ENCODE assay signal across 23 cellular contexts in genomic region chr7:50362142-50362541, GRCh38. TPM values are rescaled to one million over a fixed set of nuclear protein-coding genes. Genes with fewer than 3 reads are reported as not detected.
DNase-seq lines count a peak whose midpoint lies in the region; ATAC-seq and TF ChIP-seq lines count a peak whose summit lies in the region.
"Had no signal": no experiment of that assay in that cellular context is flagged by ENCODE, and none has a peak within 500 bp of the region (broad histone marks: within the 10 kb centered on the region; RNA-seq: fewer than 3 reads in every experiment).

No MANE protein-coding gene starts in this region.

- H3K9me3 Mint-ChIP-seq in activated CD4-positive, alpha-beta T cell treated with anti-CD3 and anti-CD28 coated beads, Interleukin-2, amount 10 ng/mL, durations not matched to agents 7 days and 5 days: no peaks in the 10 kb centered on the region
- H3K9me3 Mint-ChIP-seq in activated naive CD4-positive, alpha-beta T cell treated with anti-CD3 and anti-CD28 coated beads, Interleukin-2, amount 50 U/mL, for 72 hours: peaks cover 0 to 3% of the 10 kb centered on the region in 2 donors
- H3K9me3 Mint-ChIP-seq: dendritic cell treated with granulocyte-macrophage colony-stimulating factor and Interleukin-4, amounts not matched to agents 40 ng/mL and 50 ng/mL, for 4 days; neural progenitor cell had no signal

- H3K27ac Mint-ChIP-seq in activated CD4-positive, alpha-beta T cell treated with anti-CD3 and anti-CD28 coated beads, Interleukin-2, amount 10 ng/mL, durations not matched to agents 7 days and 5 days: peak overlapping the region; percentile 96
- H3K27ac Mint-ChIP-seq in activated naive CD4-positive, alpha-beta T cell treated with anti-CD3 and anti-CD28 coated beads, Interleukin-2, amount 50 U/mL, for 72 hours: peak overlapping the region; percentile 97 to 98
- H3K27ac Mint-ChIP-seq: brain, neural progenitor cell had no signal

- no peaks in the 10 kb centered on the region; the same call in 1 of the 2 replicates for H3F3A ChIP-seq in Loucy (ENCODE audit: low read depth)

- POLR2A ChIA-PET in activated CD4-positive, alpha-beta T cell treated with anti-CD3 and anti-CD28 coated beads, Interleukin-2, amount 10 ng/mL, durations not matched to agents 7 days and 5 days (lab: Charles Lee): interaction anchor here (0.9 to 1.3 kb wide), 2 partner anchors 10 to 25 kb away, joined by 3 to 4 read pairs; no protein-coding TSS in a partner anchor

- no peaks in the 10 kb centered on the region for H3K9me2 ChIP-seq in Loucy (replicated peaks; ENCODE audit: low read depth, low read length)

- peak overlapping the region; percentile 42 for H3K4me3 ChIP-seq in Loucy (ENCODE audit: low read length, poor library complexity, severe bottlenecking)
- H3K4me3 ChIP-seq in spleen: no peak overlapping the region
- H3K4me3 ChIP-seq: A549, neural progenitor cell, PC-9, SJCRH30, tibial artery had no signal

- H3K4me1 Mint-ChIP-seq in activated CD4-positive, alpha-beta T cell treated with anti-CD3 and anti-CD28 coated beads, Interleukin-2, amount 10 ng/mL, durations not matched to agents 7 days and 5 days: peaks cover 97% of the 10 kb centered on the region
- H3K4me1 Mint-ChIP-seq: brain had no signal

- TF ChIP-seq POLR2A in spleen (IDR thresholded peaks at IDR 0.05): no peak

- peak overlapping the region; percentile 13 for H3K4me3 Mint-ChIP-seq in activated CD4-positive, alpha-beta T cell treated with anti-CD3 and anti-CD28 coated beads, Interleukin-2, amount 10 ng/mL, durations not matched to agents 7 days and 5 days
- H3K4me3 Mint-ChIP-seq: brain; dendritic cell treated with granulocyte-macrophage colony-stimulating factor and Interleukin-4, amounts not matched to agents 40 ng/mL and 50 ng/mL, for 4 days; neural progenitor cell had no signal

- H3K27me3 ChIP-seq in Loucy (ENCODE audit: insufficient read depth, low read length, poor library complexity, severe bottlenecking): no peaks in the 10 kb centered on the region
- H3K27me3 ChIP-seq in spleen (replicated peaks in 1 of 7): no peaks in the 10 kb centered on the region
- H3K27me3 ChIP-seq: neural progenitor cell, tibial artery had no signal

- WGBS in spleen, 5 donors: 72 to 83% (median 80%) methylated on average over 5 of the region's 5 CpGs

- H3K36me3 ChIP-seq in Loucy (ENCODE audit: insufficient read depth, low read length) (peaks cover 64% of the 10 kb centered on the region; the same call in 1 of the 2 replicates), spleen (peaks cover 0 to 99% (median 15%) of the 10 kb centered on the region in 6 donors)
- H3K36me3 ChIP-seq: neural progenitor cell, SJCRH30, tibial artery had no signal

- peak overlapping the region; percentile 58 for H3K9ac ChIP-seq in Loucy (ENCODE audit: low read depth, low read length, poor library complexity, severe bottlenecking)
- H3K9ac ChIP-seq: neural progenitor cell had no signal

- no peak overlapping the region for H2AFZ ChIP-seq in Loucy (ENCODE audit: low read length)
- H2AFZ ChIP-seq: neural progenitor cell, PC-9 had no signal

- peak overlapping the region; percentile 79 for H3K4me2 ChIP-seq in Loucy (ENCODE audit: low read depth, low read length, poor library complexity, severe bottlenecking)
- H3K4me2 ChIP-seq: A549, neural progenitor cell, PC-9 had no signal

- no peaks in the 10 kb centered on the region for H3K27me3 Mint-ChIP-seq in activated CD4-positive, alpha-beta T cell treated with anti-CD3 and anti-CD28 coated beads, Interleukin-2, amount 10 ng/mL, durations not matched to agents 7 days and 5 days
- H3K27me3 Mint-ChIP-seq: dendritic cell treated with granulocyte-macrophage colony-stimulating factor and Interleukin-4, amounts not matched to agents 40 ng/mL and 50 ng/mL, for 4 days had no signal

- H3K27ac ChIP-seq in spleen: peak overlapping the region; percentile 59 to 92 (median 80)
- H3K27ac ChIP-seq: A549, epithelial cell of prostate, neural progenitor cell, PC-9, SJCRH30, tibial artery had no signal

- no peak for ATAC-seq in activated naive CD4-positive, alpha-beta T cell treated with anti-CD3 and anti-CD28 coated beads, Interleukin-2, amount 50 U/mL, for 72 hours
- ATAC-seq in GM19455 (IDR thresholded peaks at IDR 0.05; ENCODE audit: unreplicated experiment): no peak
- ATAC-seq: A549 had no signal

- H3K4me1 ChIP-seq in Loucy (ENCODE audit: insufficient read depth, low read length, poor library complexity, severe bottlenecking): peaks cover 67% of the 10 kb centered on the region
- H3K4me1 ChIP-seq in spleen: peaks cover 20 to 100% (median 89%) of the 10 kb centered on the region in 6 donors
- H3K4me1 ChIP-seq: A549, neural progenitor cell, SJCRH30, tibial artery had no signal

- peaks cover 91% of the 10 kb centered on the region for H3K36me3 Mint-ChIP-seq in activated CD4-positive, alpha-beta T cell treated with anti-CD3 and anti-CD28 coated beads, Interleukin-2, amount 10 ng/mL, durations not matched to agents 7 days and 5 days (ENCODE audit: low read depth)
- H3K36me3 Mint-ChIP-seq in activated naive CD4-positive, alpha-beta T cell treated with anti-CD3 and anti-CD28 coated beads, Interleukin-2, amount 50 U/mL, for 72 hours: peaks cover 65 to 94% of the 10 kb centered on the region in 2 donors
- H3K36me3 Mint-ChIP-seq: brain had no signal

- TF ChIP-seq CTCF in Loucy (conservative IDR thresholded peaks at IDR 0.05; ENCODE audit: low read length) (no peak), spleen (IDR thresholded peaks at IDR 0.05 in 8 of 11, conservative IDR thresholded peaks at IDR 0.05 in 3 of 11) (no peak)

- no peaks in the 10 kb centered on the region for H4K20me1 ChIP-seq in Loucy (ENCODE audit: insufficient read depth, low read length, poor library complexity, severe bottlenecking)

- CTCF ChIA-PET in activated CD4-positive, alpha-beta T cell treated with anti-CD3 and anti-CD28 coated beads, Interleukin-2, amount 10 ng/mL, durations not matched to agents 7 days and 5 days (lab: Charles Lee): interaction anchor here (0.7 to 11.9 kb wide), 13 partner anchors 8 to 378 kb away, joined by 3 to 106 read pairs (median 4); no protein-coding TSS in a partner anchor

- intact Hi-C loops in spleen (cut with DNase I; ENCODE audit: low total_unique reads): loop anchor here (10.0 kb wide), 1 partner anchor 47 kb away; no protein-coding TSS in a partner anchor

- H3K79me2 ChIP-seq in Loucy (ENCODE audit: insufficient read depth, low read length): peaks cover 90% of the 10 kb centered on the region

- no peak for DNase-seq in activated CD4-positive, alpha-beta T cell treated with anti-CD3 and anti-CD28 coated beads, Interleukin-2, amount 10 ng/mL, durations not matched to agents 7 days and 5 days
- DNase-seq in activated CD4-positive, alpha-beta T cell treated with anti-CD3 and anti-CD28 coated beads for 48 hours: no peak
- DNase-seq in activated naive CD4-positive, alpha-beta T cell treated with anti-CD3 and anti-CD28 coated beads, Interleukin-2, amount 50 U/mL, for 72 hours (ENCODE audit: low spot score in 2 of 2): no peak
- no peak for DNase-seq in spleen
- no peak for DNase-seq in NCI-H1105 (lab: John Stamatoyannopoulos, UW)
- DNase-seq in stimulated activated CD4-positive, alpha-beta T cell treated with anti-CD3 and anti-CD28 coated beads, Interleukin-4, amount 100 ng/mL, for 4 hours: no peak
- DNase-seq: DMS79, foreskin melanocyte, NCI-H1417, NCI-H748 treated with DMSO at 0.1 percent for 48 hours, PC-9, SJCRH30, T1000, tibial artery had no signal

- H3K9me3 ChIP-seq in Loucy (ENCODE audit: insufficient read depth, low read depth, low read length) (no peaks in the 10 kb centered on the region), spleen (no peaks in the 10 kb centered on the region)
- H3K9me3 ChIP-seq: A549, SJCRH30, tibial artery had no signal

RNA-seq across cellular contexts. Expression of gene IKZF1, which starts 57.6 kb away (rescaled TPM):
- total RNA-seq in activated CD4-positive, alpha-beta T cell treated with anti-CD3 and anti-CD28 coated beads, Interleukin-2, amount 10 ng/mL, durations not matched to agents 7 days and 5 days: 100 to 1,000 TPM; 379 to 406 TPM
- total RNA-seq in activated naive CD4-positive, alpha-beta T cell treated with anti-CD3 and anti-CD28 coated beads, Interleukin-2, amount 50 U/mL, for 72 hours: 100 to 1,000 TPM; 208 to 327 TPM
- 100 to 1,000 TPM; 212 to 389 (median 260) TPM for total RNA-seq in spleen
- polyA plus RNA-seq in spleen: 10 to 100 TPM; 36.4 to 39.2 (median 37.9) TPM
- total RNA-seq: HT-29, LHCN-M2, PC-9, SJCRH30 had no signal
- polyA plus RNA-seq: A549 had no signal
